In the genomic region with DNA sequence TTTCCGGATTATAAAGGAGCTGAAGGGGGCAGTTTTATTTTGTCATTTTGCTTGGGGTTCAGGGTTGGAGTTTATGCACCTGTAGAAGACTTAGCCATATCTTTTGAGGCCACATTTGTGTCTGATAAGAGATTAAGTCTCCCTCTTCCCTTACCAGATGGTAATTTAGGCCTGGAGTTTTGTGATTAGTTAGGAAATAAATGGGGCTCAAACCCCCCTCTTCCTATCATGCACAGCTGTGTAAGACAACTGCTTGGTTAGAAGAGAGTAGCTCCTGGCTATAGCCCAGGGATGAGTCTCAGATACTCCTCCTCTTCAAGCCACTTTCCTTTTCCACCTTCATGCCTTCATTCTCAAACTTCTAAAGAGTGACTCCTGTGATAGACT, we compare ENCODE assay signal across 8 cellular contexts. TPM values are rescaled to one million over a fixed set of nuclear protein-coding genes. Genes with fewer than 3 reads are reported as not detected.
A peak's percentile ranks its signal among the peaks of the same experiment; 100 is the strongest.
DNase-seq lines count a peak whose midpoint lies in the region; ATAC-seq lines count a peak whose summit lies in the region.

No MANE protein-coding gene starts in this region.

- no peak for DNase-seq in activated CD4-positive, alpha-beta T cell treated with anti-CD3 and anti-CD28 coated beads, Interleukin-2, amount 10 ng/mL, durations not matched to agents 7 days and 5 days
- DNase-seq in activated CD4-positive, alpha-beta T cell treated with anti-CD3 and anti-CD28 coated beads for 1 hour, result no peak
- no peak for DNase-seq in activated naive CD8-positive, alpha-beta T cell treated with anti-CD3 and anti-CD28 coated beads, Interleukin-2, amount 50 U/mL, for 24 hours
- no peak for DNase-seq in DMS79 (lab: John Stamatoyannopoulos, UW)

- peak overlapping the region; percentile 97 for H3K4me3 Mint-ChIP-seq in activated CD4-positive, alpha-beta T cell treated with anti-CD3 and anti-CD28 coated beads, Interleukin-2, amount 10 ng/mL, durations not matched to agents 7 days and 5 days
- H3K4me3 Mint-ChIP-seq in activated naive CD8-positive, alpha-beta T cell treated with anti-CD3 and anti-CD28 coated beads, Interleukin-2, amount 50 U/mL, for 24 hours, result peak overlapping the region; percentile 70

- peak overlapping the region; percentile 80 for H3K27ac Mint-ChIP-seq in activated CD4-positive, alpha-beta T cell treated with anti-CD3 and anti-CD28 coated beads, Interleukin-2, amount 10 ng/mL, durations not matched to agents 7 days and 5 days
- H3K27ac Mint-ChIP-seq in activated naive CD8-positive, alpha-beta T cell treated with anti-CD3 and anti-CD28 coated beads, Interleukin-2, amount 50 U/mL, for 24 hours, result peak overlapping the region; percentile 8

- H3K27me3 ChIP-seq in layer of hippocampus (ENCODE audit: control insufficient read depth, insufficient read depth, low read length), result no peaks in the 10 kb centered on the region

- POLR2A ChIA-PET in activated CD4-positive, alpha-beta T cell treated with anti-CD3 and anti-CD28 coated beads, Interleukin-2, amount 10 ng/mL, durations not matched to agents 7 days and 5 days (lab: Charles Lee), result no interaction called here

- no peaks in the 10 kb centered on the region for H3K27me3 Mint-ChIP-seq in activated CD4-positive, alpha-beta T cell treated with anti-CD3 and anti-CD28 coated beads, Interleukin-2, amount 10 ng/mL, durations not matched to agents 7 days and 5 days
- no peaks in the 10 kb centered on the region for H3K27me3 Mint-ChIP-seq in activated naive CD8-positive, alpha-beta T cell treated with anti-CD3 and anti-CD28 coated beads, Interleukin-2, amount 50 U/mL, for 24 hours

- H3K4me1 Mint-ChIP-seq in activated CD4-positive, alpha-beta T cell treated with anti-CD3 and anti-CD28 coated beads, Interleukin-2, amount 10 ng/mL, durations not matched to agents 7 days and 5 days, result peaks cover 26% of the 10 kb centered on the region
- peaks cover 16% of the 10 kb centered on the region for H3K4me1 Mint-ChIP-seq in activated naive CD8-positive, alpha-beta T cell treated with anti-CD3 and anti-CD28 coated beads, Interleukin-2, amount 50 U/mL, for 24 hours

- H3K9me3 Mint-ChIP-seq in activated CD4-positive, alpha-beta T cell treated with anti-CD3 and anti-CD28 coated beads, Interleukin-2, amount 10 ng/mL, durations not matched to agents 7 days and 5 days, result peaks cover 12% of the 10 kb centered on the region
- H3K9me3 Mint-ChIP-seq in activated naive CD8-positive, alpha-beta T cell treated with anti-CD3 and anti-CD28 coated beads, Interleukin-2, amount 50 U/mL, for 24 hours, result no peaks in the 10 kb centered on the region

- no peak for ATAC-seq in activated naive CD8-positive, alpha-beta T cell treated with anti-CD3 and anti-CD28 coated beads, Interleukin-2, amount 50 U/mL, for 24 hours
- ATAC-seq in HG03342 (IDR thresholded peaks at IDR 0.05; ENCODE audit: unreplicated experiment) (no peak), HG02870 (IDR thresholded peaks at IDR 0.05; ENCODE audit: unreplicated experiment) (no peak)

- H3K36me3 Mint-ChIP-seq in activated CD4-positive, alpha-beta T cell treated with anti-CD3 and anti-CD28 coated beads, Interleukin-2, amount 10 ng/mL, durations not matched to agents 7 days and 5 days (ENCODE audit: low read depth), result no peaks in the 10 kb centered on the region
- no peaks in the 10 kb centered on the region for H3K36me3 Mint-ChIP-seq in activated naive CD8-positive, alpha-beta T cell treated with anti-CD3 and anti-CD28 coated beads, Interleukin-2, amount 50 U/mL, for 24 hours (ENCODE audit: low read depth)

- H3K27ac ChIP-seq in layer of hippocampus (ENCODE audit: low read depth, low read length) (peak overlapping the region; percentile 95), temporal lobe (ENCODE audit: low read depth, low read length) (peak overlapping the region; percentile 80)

- CTCF ChIA-PET in activated CD4-positive, alpha-beta T cell treated with anti-CD3 and anti-CD28 coated beads, Interleukin-2, amount 10 ng/mL, durations not matched to agents 7 days and 5 days (lab: Charles Lee), result interaction anchor here (1.0 kb wide), 1 partner anchor 11 kb away, joined by 3 read pairs; no protein-coding TSS in a partner anchor

RNA-seq across cellular contexts. Expression of gene SAP130, which starts 0.8 kb away (rescaled TPM):
- total RNA-seq in activated CD4-positive, alpha-beta T cell treated with anti-CD3 and anti-CD28 coated beads, Interleukin-2, amount 10 ng/mL, durations not matched to agents 7 days and 5 days, result 10 to 100 TPM; 36.8 to 39.1 TPM
- 6.4 TPM for total RNA-seq in temporal lobe
